ENCODE assay signal across 9 cellular contexts in the genomic region with DNA sequence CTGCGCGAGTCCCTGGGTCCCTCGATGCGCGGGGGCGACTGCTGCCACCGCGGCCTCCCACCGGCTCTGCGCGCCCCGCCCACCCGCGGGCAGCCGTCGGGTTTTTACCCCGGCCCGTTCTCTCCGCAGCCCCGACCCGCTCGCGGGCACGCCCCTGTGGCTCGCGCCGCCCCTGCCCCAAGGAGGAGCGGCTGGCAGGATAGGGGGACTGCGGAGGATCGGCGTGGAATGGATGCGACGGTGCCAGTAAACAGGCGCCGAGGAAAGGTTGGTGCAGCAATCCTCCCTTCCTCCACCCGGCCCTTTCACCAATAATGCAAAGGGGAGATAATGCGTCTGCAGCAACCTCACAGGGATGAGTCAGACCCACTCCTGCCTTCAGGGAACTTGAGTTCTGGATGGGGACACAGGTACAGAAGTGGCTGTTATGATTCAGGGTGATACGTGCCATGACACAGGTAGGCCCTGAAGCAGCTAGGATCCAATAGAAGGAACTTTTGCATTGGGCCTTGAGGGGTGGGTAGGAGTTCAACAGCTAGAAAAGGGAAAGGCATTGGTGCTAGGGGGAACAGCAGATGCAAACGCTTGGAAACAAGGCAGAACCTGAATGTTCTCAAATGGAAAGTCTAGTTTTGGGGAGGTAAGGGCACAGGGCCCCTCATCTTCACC. TPM values are rescaled to one million over a fixed set of nuclear protein-coding genes. Genes with fewer than 3 reads are reported as not detected.
DNase-seq lines count a peak whose midpoint lies in the region; ATAC-seq and TF ChIP-seq lines count a peak whose summit lies in the region.
"Had no signal": no experiment of that assay in that cellular context is flagged by ENCODE, and none has a peak within 500 bp of the region (broad histone marks: within the 10 kb centered on the region; RNA-seq: fewer than 3 reads in every experiment).

No MANE protein-coding gene starts in this region.

- no peaks in the 10 kb centered on the region for H4K20me1 ChIP-seq in GM23248 (ENCODE audit: insufficient read depth)

- H3K27me3 ChIP-seq in tibial artery: peaks cover 0 to 59% of the 10 kb centered on the region in 2 donors
- peaks cover 30% of the 10 kb centered on the region for H3K27me3 ChIP-seq in GM23248 (replicated peaks; ENCODE audit: insufficient read depth)

- H3K4me1 ChIP-seq in tibial artery: peaks cover 0 to 27% (median 14%) of the 10 kb centered on the region in 4 donors
- H3K4me1 ChIP-seq in GM23248 (ENCODE audit: insufficient read depth): no peaks in the 10 kb centered on the region

- intact Hi-C loops in tibial artery (cut with DNase I; ENCODE audit: low total_unique reads): no loop called here

- no peaks in the 10 kb centered on the region for H3K9me2 ChIP-seq in GM23248 (ENCODE audit: insufficient read depth)

- H3F3A ChIP-seq in GM23248 (ENCODE audit: insufficient read depth): no peaks in the 10 kb centered on the region

- H3K27me3 Mint-ChIP-seq in activated naive CD4-positive, alpha-beta T cell treated with anti-CD3 and anti-CD28 coated beads, Interleukin-2, amount 50 U/mL, for 24 hours: peaks cover 5% of the 10 kb centered on the region
- H3K27me3 Mint-ChIP-seq in T-cell: peaks cover 4 to 28% of the 10 kb centered on the region in 2 donors

- H3K9me3 ChIP-seq in tibial artery: peaks cover 0 to 2% (median 1%) of the 10 kb centered on the region in 3 donors
- H3K9me3 ChIP-seq in GM23248 (ENCODE audit: low read depth): no peaks in the 10 kb centered on the region

- in situ Hi-C loops in GM23248 (cut with MboI): no loop called here

- H3K79me2 ChIP-seq in GM23248 (ENCODE audit: insufficient read depth): no peaks in the 10 kb centered on the region

- peak overlapping the region; percentile 30 for H3K4me3 Mint-ChIP-seq in activated naive CD4-positive, alpha-beta T cell treated with anti-CD3 and anti-CD28 coated beads, Interleukin-2, amount 50 U/mL, for 24 hours
- peak overlapping the region; percentile 41 to 68 (median 56) for H3K4me3 Mint-ChIP-seq in T-cell

- H3K36me3 Mint-ChIP-seq in activated naive CD4-positive, alpha-beta T cell treated with anti-CD3 and anti-CD28 coated beads, Interleukin-2, amount 50 U/mL, for 24 hours: peaks cover 2% of the 10 kb centered on the region
- H3K36me3 Mint-ChIP-seq in T-cell: no peaks in the 10 kb centered on the region

- H3K9ac ChIP-seq in GM23248: no peak overlapping the region

- no peaks in the 10 kb centered on the region for H3K4me1 Mint-ChIP-seq in activated naive CD4-positive, alpha-beta T cell treated with anti-CD3 and anti-CD28 coated beads, Interleukin-2, amount 50 U/mL, for 24 hours
- peaks cover 0 to 8% (median 4%) of the 10 kb centered on the region in 3 donors for H3K4me1 Mint-ChIP-seq in T-cell

- ATAC-seq in T-cell (replicated peaks in 1 of 4): peak; percentile 5 to 58 (median 34)

- WGBS in GM23248 (ENCODE audit: low coverage in 1 of 2, low lambda C conversion rate in 2 of 2, missing lambda C conversion rate in 2 of 2), 2 experiments: 19 to 33% methylated on average over 17 to 39 of the region's 39 CpGs

- H2AFZ ChIP-seq in GM23248: no peak overlapping the region

- DNase-seq in activated naive CD4-positive, alpha-beta T cell treated with Interleukin-2 at 50 U/mL for 16 hours: no peak
- DNase-seq in T-cell (no peak), iPS-NIHi7 (ENCODE audit: extremely low spot score) (peak; percentile 50), tibial artery (no peak), GM23248 (no peak), NCI-H1092 treated with DMSO at 0.1 percent for 48 hours (lab: John Stamatoyannopoulos, UW) (no peak), cerebellar nuclear complex (lab: John Stamatoyannopoulos, UW) (no peak)
- DNase-seq: DND-41 had no signal

- H3K36me3 ChIP-seq in tibial artery (no peaks in the 10 kb centered on the region), GM23248 (ENCODE audit: low read depth) (no peaks in the 10 kb centered on the region)

- CTCF ChIA-PET in T-cell (lab: Charles Lee): interaction anchor here in 1 of 2 donors (0.9 kb wide), 2 partner anchors 33 to 476 kb away, joined by 4 to 5 read pairs; partner anchors contain the start of gene CYP46A1

- no peak overlapping the region for H3K27ac Mint-ChIP-seq in activated naive CD4-positive, alpha-beta T cell treated with anti-CD3 and anti-CD28 coated beads, Interleukin-2, amount 50 U/mL, for 24 hours
- no peak overlapping the region for H3K27ac Mint-ChIP-seq in T-cell

- no peak overlapping the region for H3K4me2 ChIP-seq in GM23248 (ENCODE audit: unreplicated experiment)

- H3K9me3 Mint-ChIP-seq in activated naive CD4-positive, alpha-beta T cell treated with anti-CD3 and anti-CD28 coated beads, Interleukin-2, amount 50 U/mL, for 24 hours: no peaks in the 10 kb centered on the region
- H3K9me3 Mint-ChIP-seq in T-cell: peaks cover 0 to 4% (median 3%) of the 10 kb centered on the region in 3 donors

- H3K27ac ChIP-seq in tibial artery (no peak overlapping the region), GM23248 (no peak overlapping the region)

- POLR2A ChIA-PET in T-cell (lab: Charles Lee): no interaction called here

- H3K4me3 ChIP-seq in tibial artery (peak overlapping the region; percentile 23 to 40), GM23248 (no peak overlapping the region)

- no peak for TF ChIP-seq CTCF in tibial artery (IDR thresholded peaks at IDR 0.05)

RNA-seq across cellular contexts. Expression of gene DEGS2, which starts 0.6 kb away (rescaled TPM):
- total RNA-seq in T-cell: under 1 TPM in 4 of 5 donors, not detected in 1; 0.19 to 0.79 (median 0.49) TPM
- total RNA-seq in GM23248 (2014; rRNA removed; shearing (Covaris generic)): 1.4 TPM in 1 of 2 replicates, not detected in the other
- polyA plus RNA-seq in GM23248 (2016; fragmentation: Nextera tagmentation; extraction: Ambion mirVana): not detected in 2 replicates
